8 cellular contexts compared by ENCODE assay signal in genomic region chr1:107782192-107782845, GRCh38.
DNase-seq lines count a peak whose midpoint lies in the region; ATAC-seq and FAIRE-seq lines count a peak whose summit lies in the region.

No MANE protein-coding gene starts in this region.

- intact Hi-C loops in CD4-positive, alpha-beta memory T cell (cut with micrococcal nuclease), result loop anchor here (1.0 to 10.0 kb wide), 6 partner anchors 180 to 862 kb away; partner anchors contain the start of gene EEIG2
- intact Hi-C loops in activated T-helper 1 cell treated with anti-CD3 and anti-CD28 coated beads, Interleukin-12 subunit alpha, Interleukin-12 subunit beta, Interleukin-2, Interleukin-4 antibody, amounts not matched to agents 30 ng/mL and 10 ng/mL and 1 ng/mL, durations not matched to agents 14 hours and 24 hours and 36 hours (cut with micrococcal nuclease), result loop anchor here (1.0 to 10.0 kb wide), 6 partner anchors 152 to 860 kb away; partner anchors contain the start of genes EEIG2 and SLC25A24
- intact Hi-C loops in Right ventricle myocardium superior (cut with DNase I), result loop anchor here (2.0 to 10.0 kb wide), 3 partner anchors 72 to 344 kb away; no protein-coding TSS in a partner anchor

- peaks cover 29% of the 10 kb centered on the region for H3K4me1 ChIP-seq in CD4-positive, alpha-beta memory T cell (ENCODE audit: insufficient read depth, low read length)

- CTCF ChIA-PET in CD4-positive, alpha-beta memory T cell (lab: Charles Lee; ENCODE audit: partially characterized antibody), result interaction anchor here (0.6 to 21.8 kb wide), 30 partner anchors 10 to 730 kb away, joined by 3 to 614 read pairs (median 4); partner anchors contain the start of genes SLC25A24 and VAV3

- POLR2A ChIA-PET in CD4-positive, alpha-beta memory T cell (lab: Charles Lee; ENCODE audit: partially characterized antibody), result interaction anchor here (0.5 to 1.8 kb wide), 4 partner anchors 295 to 947 kb away, joined by 3 to 18 read pairs (median 4); partner anchors contain the start of gene SLC25A24

- H3K27ac Mint-ChIP-seq in CD4-positive, alpha-beta memory T cell, result no peak overlapping the region
- H3K27ac Mint-ChIP-seq in activated T-helper 1 cell treated with anti-CD3 and anti-CD28 coated beads, Interleukin-12 subunit alpha, Interleukin-12 subunit beta, Interleukin-2, Interleukin-4 antibody, amounts not matched to agents 30 ng/mL and 10 ng/mL and 1 ng/mL, durations not matched to agents 14 hours and 24 hours and 36 hours, result no peak overlapping the region

- no peaks in the 10 kb centered on the region for H3K27me3 ChIP-seq in CD4-positive, alpha-beta memory T cell (ENCODE audit: insufficient read depth, low read length)

- peak; percentile 63 for ATAC-seq in Right ventricle myocardium superior (ENCODE audit: poor library complexity)
- no peak for ATAC-seq in HG03139 (IDR thresholded peaks at IDR 0.05; ENCODE audit: unreplicated experiment)

- H3K27ac ChIP-seq in CD4-positive, alpha-beta memory T cell (ENCODE audit: low read depth, low read length), result no peak overlapping the region

- no peak overlapping the region for H3K4me3 ChIP-seq in CD4-positive, alpha-beta memory T cell (ENCODE audit: low read length in 2 of 2)

- peak; percentile 44 to 71 (median 61) for DNase-seq in CD4-positive, alpha-beta memory T cell
- DNase-seq in GM18507 (ENCODE audit: extremely low spot score, insufficient read length, low read depth) (no peak), NCI-H345 treated with DMSO at 0.1 percent for 48 hours (lab: John Stamatoyannopoulos, UW; ENCODE audit: unreplicated experiment) (peak; percentile 32), Right ventricle myocardium superior (no peak), retina (peak; percentile 47)
- DNase-seq in activated T-helper 1 cell treated with anti-CD3 and anti-CD28 coated beads, Interleukin-12 subunit alpha, Interleukin-12 subunit beta, Interleukin-2, Interleukin-4 antibody, amounts not matched to agents 30 ng/mL and 10 ng/mL and 1 ng/mL, durations not matched to agents 14 hours and 24 hours and 36 hours (ENCODE audit: low spot score), result peak; percentile 16
- no peak for DNase-seq in activated CD8-positive, alpha-beta memory T cell treated with anti-CD3 and anti-CD28 coated beads for 24 hours

- H3K9me3 Mint-ChIP-seq in CD4-positive, alpha-beta memory T cell, result no peaks in the 10 kb centered on the region
- no peaks in the 10 kb centered on the region for H3K9me3 Mint-ChIP-seq in activated T-helper 1 cell treated with anti-CD3 and anti-CD28 coated beads, Interleukin-12 subunit alpha, Interleukin-12 subunit beta, Interleukin-2, Interleukin-4 antibody, amounts not matched to agents 30 ng/mL and 10 ng/mL and 1 ng/mL, durations not matched to agents 14 hours and 24 hours and 36 hours

- H3K36me3 ChIP-seq in CD4-positive, alpha-beta memory T cell (ENCODE audit: insufficient read depth, low read length), result no peaks in the 10 kb centered on the region

- no peaks in the 10 kb centered on the region for H3K27me3 Mint-ChIP-seq in CD4-positive, alpha-beta memory T cell
- no peaks in the 10 kb centered on the region for H3K27me3 Mint-ChIP-seq in activated T-helper 1 cell treated with anti-CD3 and anti-CD28 coated beads, Interleukin-12 subunit alpha, Interleukin-12 subunit beta, Interleukin-2, Interleukin-4 antibody, amounts not matched to agents 30 ng/mL and 10 ng/mL and 1 ng/mL, durations not matched to agents 14 hours and 24 hours and 36 hours (ENCODE audit: insufficient read depth)

- H3K9me3 ChIP-seq in CD4-positive, alpha-beta memory T cell (ENCODE audit: control insufficient read depth in 1 of 2, low read length in 2 of 2), result no peaks in the 10 kb centered on the region

- H3K4me3 Mint-ChIP-seq in CD4-positive, alpha-beta memory T cell, result no peak overlapping the region
- no peak overlapping the region for H3K4me3 Mint-ChIP-seq in activated T-helper 1 cell treated with anti-CD3 and anti-CD28 coated beads, Interleukin-12 subunit alpha, Interleukin-12 subunit beta, Interleukin-2, Interleukin-4 antibody, amounts not matched to agents 30 ng/mL and 10 ng/mL and 1 ng/mL, durations not matched to agents 14 hours and 24 hours and 36 hours

- peak; percentile 82 for FAIRE-seq in GM18507 (lab: Jason Lieb, UNC)

- H3K36me3 Mint-ChIP-seq in CD4-positive, alpha-beta memory T cell, result no peaks in the 10 kb centered on the region
- no peaks in the 10 kb centered on the region for H3K36me3 Mint-ChIP-seq in activated T-helper 1 cell treated with anti-CD3 and anti-CD28 coated beads, Interleukin-12 subunit alpha, Interleukin-12 subunit beta, Interleukin-2, Interleukin-4 antibody, amounts not matched to agents 30 ng/mL and 10 ng/mL and 1 ng/mL, durations not matched to agents 14 hours and 24 hours and 36 hours (ENCODE audit: low read depth)

- peaks cover 16 to 33% (median 25%) of the 10 kb centered on the region in 4 donors for H3K4me1 Mint-ChIP-seq in CD4-positive, alpha-beta memory T cell
- H3K4me1 Mint-ChIP-seq in activated T-helper 1 cell treated with anti-CD3 and anti-CD28 coated beads, Interleukin-12 subunit alpha, Interleukin-12 subunit beta, Interleukin-2, Interleukin-4 antibody, amounts not matched to agents 30 ng/mL and 10 ng/mL and 1 ng/mL, durations not matched to agents 14 hours and 24 hours and 36 hours (ENCODE audit: low read depth), result peaks cover 21% of the 10 kb centered on the region

Comparison
In these comparisons a context has a peak if more than half of its experiments do, and no peak if none do; other contexts are left out.
1. DNase-seq: peak in CD4-positive, alpha-beta memory T cell (5 of 5), NCI-H345 treated with DMSO at 0.1 percent for 48 hours (single experiment), activated T-helper 1 cell treated with anti-CD3 and anti-CD28 coated beads, Interleukin-12 subunit alpha, Interleukin-12 subunit beta, Interleukin-2, Interleukin-4 antibody, amounts not matched to agents 30 ng/mL and 10 ng/mL and 1 ng/mL, durations not matched to agents 14 hours and 24 hours and 36 hours (single experiment) and retina (single experiment); none in GM18507 (single experiment), Right ventricle myocardium superior (single experiment) and activated CD8-positive, alpha-beta memory T cell treated with anti-CD3 and anti-CD28 coated beads for 24 hours (single experiment).